Comparison of ENCODE assay signal across 27 cellular contexts in the genomic region with DNA sequence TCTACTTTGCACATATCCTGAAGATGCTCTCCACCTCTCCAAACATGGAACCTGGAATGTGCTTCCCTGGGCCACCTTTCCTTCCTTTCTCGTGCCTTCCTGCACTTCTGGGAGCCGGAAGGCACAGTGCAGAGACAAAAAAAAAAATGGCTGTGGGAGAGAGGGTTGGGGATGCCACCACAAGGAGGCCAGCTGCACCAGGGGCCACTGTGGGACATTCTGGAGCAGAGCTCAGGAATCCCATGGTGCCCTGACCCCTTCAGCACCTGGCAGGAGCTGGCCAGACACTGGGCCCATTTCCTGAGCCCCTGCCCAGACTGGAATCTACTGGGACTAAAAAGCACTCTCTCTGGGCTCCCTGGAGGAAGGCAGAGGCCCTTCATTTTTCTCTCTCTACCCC. TPM values are rescaled to one million over a fixed set of nuclear protein-coding genes. Genes with fewer than 3 reads are reported as not detected.
"Had no signal": no experiment of that assay in that cellular context is flagged by ENCODE, and none has a peak within 500 bp of the region (broad histone marks: within the 10 kb centered on the region; RNA-seq: fewer than 3 reads in every experiment).

No MANE protein-coding gene starts in this region.

- H3K27ac ChIP-seq: foreskin keratinocyte, ovary, spleen, testis, tibial nerve, upper lobe of right lung, vagina had no signal

- H3K36me3 ChIP-seq: ovary, tibial nerve, upper lobe of right lung, vagina had no signal

- H3K4me1 ChIP-seq: testis, upper lobe of right lung, vagina had no signal

- H3K4me3 ChIP-seq: lung, ovary, spleen, testis, tibial nerve, upper lobe of right lung, vagina had no signal

- H3K27me3 ChIP-seq: foreskin keratinocyte, ovary, spleen, testis, tibial nerve, upper lobe of right lung, vagina had no signal

- ATAC-seq: effector memory CD8-positive, alpha-beta T cell; foreskin keratinocyte; left colon; left ventricle myocardium superior; sciatic nerve; stimulated activated naive B cell treated with anti-CD40 and anti-IgM and Interleukin-4, amounts not matched to agents 10 μg/mL and 1 μg/mL and 100 μg/mL, for 72 hours; stimulated activated naive CD8-positive, alpha-beta T cell treated with anti-CD3 and anti-CD28 coated beads, Interleukin-15, amount 100 ng/mL, for 72 hours; upper lobe of right lung had no signal

- FAIRE-seq: colon had no signal

- DNase-seq: effector memory CD8-positive, alpha-beta T cell; foreskin keratinocyte; left colon; left ventricle myocardium superior; mesenchymal stem cell; midbrain; naive B cell; nephron progenitor cell; nucleus accumbens; ovary; spleen; stimulated activated CD4-positive, alpha-beta T cell treated with anti-CD3 and anti-CD28 coated beads, Interleukin-15, amount 100 ng/mL, for 24 hours; stimulated activated CD4-positive, alpha-beta T cell treated with anti-CD3 and anti-CD28 coated beads, Interleukin-1b, Interleukin-23, amount 100 ng/mL, for 48 hours; stimulated activated CD4-positive, alpha-beta T cell treated with anti-CD3 and anti-CD28 coated beads, Interleukin-4, amount 100 ng/mL, for 4 hours; stimulated activated naive B cell treated with anti-CD40 and anti-IgM and Interleukin-4, amounts not matched to agents 10 μg/mL and 1 μg/mL and 100 μg/mL, for 72 hours; stimulated activated naive CD8-positive, alpha-beta T cell treated with anti-CD3 and anti-CD28 coated beads, Interleukin-15, amount 100 ng/mL, for 72 hours; testis; upper lobe of right lung had no signal

- H3K9me3 ChIP-seq: ovary, spleen, testis, tibial nerve, upper lobe of right lung, vagina had no signal

RNA-seq across cellular contexts. Expression of gene BCL2L10, which starts 7.9 kb away (rescaled TPM):
- total RNA-seq: kidney epithelial cell, left ventricle myocardium superior, posterior vena cava, sciatic nerve, skeletal muscle tissue, subcutaneous adipose tissue, tibial nerve, upper lobe of right lung had no signal
